12 cellular contexts compared by ENCODE assay signal in genomic region chr7:47326220-47326619, GRCh38.
DNase-seq lines count a peak whose midpoint lies in the region; ATAC-seq, FAIRE-seq and TF ChIP-seq lines count a peak whose summit lies in the region.
"Had no signal": no experiment of that assay in that cellular context is flagged by ENCODE, and none has a peak within 500 bp of the region (broad histone marks: within the 10 kb centered on the region; RNA-seq: fewer than 3 reads in every experiment).

No MANE protein-coding gene starts in this region.

- no peaks in the 10 kb centered on the region for H3K36me3 ChIP-seq in cardiac muscle cell
- H3K36me3 ChIP-seq: breast epithelium had no signal

- DNase-seq in cardiac muscle cell (ENCODE audit: low read depth in 1 of 2, low spot score in 1 of 2) (peak in 1 of 2 donors; percentile 77), left ventricle myocardium superior (no peak), MCF 10A (ENCODE audit: unreplicated experiment) (peak; percentile 47), kidney glomerular epithelial cell (lab: John Stamatoyannopoulos, UW) (peak; percentile 60), urothelium cell line (ENCODE audit: low spot score) (peak; percentile 50), natural killer cell (no peak)
- no peak for DNase-seq in activated naive CD4-positive, alpha-beta T cell treated with Interleukin-2 at 50 U/mL for 16 hours
- DNase-seq: COR-L47, NCI-H446 treated with DMSO at 0.1 percent for 48 hours had no signal

- H3K27ac ChIP-seq in cardiac muscle cell, result peak overlapping the region; percentile 98

- intact Hi-C loops in left ventricle myocardium superior (cut with micrococcal nuclease), result no loop called here
- intact Hi-C loops in MCF 10A (cut with micrococcal nuclease), result no loop called here
- intact Hi-C loops in natural killer cell (cut with micrococcal nuclease), result no loop called here

- ATAC-seq in left ventricle myocardium superior, result no peak
- no peak for ATAC-seq in GM21825 (IDR thresholded peaks at IDR 0.05; ENCODE audit: unreplicated experiment)
- no peak for ATAC-seq in natural killer cell

- H3K36me3 Mint-ChIP-seq in MCF 10A (ENCODE audit: insufficient read depth, unreplicated experiment), result peaks cover 34% of the 10 kb centered on the region
- no peaks in the 10 kb centered on the region for H3K36me3 Mint-ChIP-seq in natural killer cell

- POLR2A ChIA-PET in MCF 10A (lab: Yijun Ruan, JAX), result interaction anchor here (0.6 to 3.0 kb wide), 3 partner anchors 10 to 266 kb away, joined by 3 to 12 read pairs (median 5); no protein-coding TSS in a partner anchor

- no peaks in the 10 kb centered on the region for H3K27me3 ChIP-seq in cardiac muscle cell
- H3K27me3 ChIP-seq: breast epithelium had no signal

- H3K4me1 Mint-ChIP-seq in MCF 10A (ENCODE audit: insufficient read depth, unreplicated experiment), result peaks cover 15% of the 10 kb centered on the region
- H3K4me1 Mint-ChIP-seq in natural killer cell, result no peaks in the 10 kb centered on the region
- H3K4me1 Mint-ChIP-seq: memory B cell had no signal

- H3K4me3 Mint-ChIP-seq in MCF 10A (ENCODE audit: unreplicated experiment), result no peak overlapping the region
- no peak overlapping the region for H3K4me3 Mint-ChIP-seq in natural killer cell
- H3K4me3 Mint-ChIP-seq: memory B cell had no signal

- H3K4me1 ChIP-seq in cardiac muscle cell (ENCODE audit: low read depth), result peaks cover 30% of the 10 kb centered on the region

- H3K9me3 Mint-ChIP-seq in MCF 10A (ENCODE audit: unreplicated experiment) (no peaks in the 10 kb centered on the region), natural killer cell (no peaks in the 10 kb centered on the region)
- H3K9me3 Mint-ChIP-seq: memory B cell had no signal

- H3K9me3 ChIP-seq in cardiac muscle cell (ENCODE audit: low read depth), result no peaks in the 10 kb centered on the region
- H3K9me3 ChIP-seq: breast epithelium had no signal

- FAIRE-seq in urothelium cell line (lab: Jason Lieb, UNC), result peak; percentile 56

- TF ChIP-seq CTCF in cardiac muscle cell (IDR thresholded peaks at IDR 0.05; ENCODE audit: low read depth, low read length), result peak; percentile 40
- TF ChIP-seq CTCF in MCF 10A (IDR thresholded peaks at IDR 0.05; ENCODE audit: unreplicated experiment), result no peak
- TF ChIP-seq CTCF in natural killer cell (IDR thresholded peaks at IDR 0.05), result no peak

- H3K27ac Mint-ChIP-seq in MCF 10A (ENCODE audit: low read depth, unreplicated experiment), result no peak overlapping the region
- H3K27ac Mint-ChIP-seq in natural killer cell, result no peak overlapping the region
- H3K27ac Mint-ChIP-seq: memory B cell had no signal

- H3K27me3 Mint-ChIP-seq in MCF 10A (ENCODE audit: insufficient read depth, unreplicated experiment), result no peaks in the 10 kb centered on the region
- no peaks in the 10 kb centered on the region for H3K27me3 Mint-ChIP-seq in natural killer cell (ENCODE audit: low read depth in 2 of 2)
- H3K27me3 Mint-ChIP-seq: memory B cell had no signal

- CTCF ChIA-PET in MCF 10A (lab: Yijun Ruan, JAX), result interaction anchor here (0.6 to 1.1 kb wide), 2 partner anchors 24 to 60 kb away, joined by 3 to 4 read pairs; no protein-coding TSS in a partner anchor

- no TSS peak for BruUV-seq in MCF 10A (replicated peaks; lab: Mats Ljungman, UMichigan)

- no peak overlapping the region for H3K4me3 ChIP-seq in cardiac muscle cell
- H3K4me3 ChIP-seq: breast epithelium had no signal

Comparison
In these comparisons a context has a peak if more than half of its experiments do, and no peak if none do; other contexts are left out.
1. DNase-seq: peak in MCF 10A (single experiment), kidney glomerular epithelial cell (single experiment) and urothelium cell line (single experiment); none in left ventricle myocardium superior (single experiment), activated naive CD4-positive, alpha-beta T cell treated with Interleukin-2 at 50 U/mL for 16 hours (single experiment) and natural killer cell (single experiment).